In genomic region chr14:72645706-72646105, GRCh38 we compare ENCODE assay signal across 1 cellular context.
TF ChIP-seq lines count a peak whose summit lies in the region.

No MANE protein-coding gene starts in this region.

TF ChIP-seq in IMR-90, 13 proteins besides CTCF, POLR2A, EP300 and RAD21 (continued from another document):
- TF ChIP-seq FOS (IDR thresholded peaks at IDR 0.05; ENCODE audit: low read depth, low read length) (no peak), MAZ (IDR thresholded peaks at IDR 0.05; ENCODE audit: borderline replicate concordance, low read depth, low read length) (no peak), RCOR1 (IDR thresholded peaks at IDR 0.05; ENCODE audit: insufficient replicate concordance, low read length) (no peak), NFE2L2 (IDR thresholded peaks at IDR 0.05; ENCODE audit: low read depth, low read length) (no peak), BHLHE40 (IDR thresholded peaks at IDR 0.05; ENCODE audit: low read depth, low read length) (no peak), CEBPB (IDR thresholded peaks at IDR 0.05; ENCODE audit: low read depth, low read length) (no peak)
TF ChIP-seq in IMR-90: peak in this region for 0.
